In the genomic region with DNA sequence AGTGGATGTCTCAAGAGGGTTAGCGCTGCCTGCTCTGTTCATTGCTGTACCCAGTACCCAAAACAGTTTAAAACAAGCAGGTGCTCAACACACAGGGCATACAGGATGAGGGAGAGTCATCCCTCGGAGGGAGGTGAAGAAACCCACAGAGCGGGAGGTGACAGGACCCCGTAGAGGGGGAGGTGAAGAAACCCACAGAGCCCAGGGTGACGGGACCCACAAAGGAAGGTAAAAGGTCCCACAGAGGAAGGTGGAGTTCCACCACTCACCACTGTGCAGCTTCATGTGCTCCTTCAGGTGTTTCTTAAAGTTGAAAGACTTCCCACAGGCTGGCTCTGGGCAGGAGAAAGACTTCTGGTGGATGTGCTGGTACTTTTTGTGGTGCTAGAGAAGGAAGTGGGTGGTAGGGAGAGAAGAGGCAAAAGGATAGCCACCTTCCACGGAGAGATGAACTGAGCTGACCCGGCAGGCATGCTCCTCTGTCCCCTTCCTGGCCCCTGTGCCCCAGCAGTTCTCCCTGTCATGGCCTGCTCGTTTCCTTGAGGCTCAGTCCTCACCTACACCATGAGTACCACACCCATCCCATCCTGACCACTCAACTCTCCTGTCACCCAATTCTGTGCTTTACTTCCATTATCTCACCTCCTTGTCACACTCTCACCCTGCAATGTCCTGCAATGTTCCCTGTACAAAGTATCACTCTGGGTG, we compare ENCODE assay signal across 1 cellular context.
TF ChIP-seq lines count a peak whose summit lies in the region.

No MANE protein-coding gene starts in this region.

TF ChIP-seq in GM12891, 5 proteins besides CTCF, POLR2A, EP300 and RAD21:
- TF ChIP-seq PAX5 (IDR thresholded peaks at IDR 0.05; ENCODE audit: insufficient read depth, low read length, severe bottlenecking): no peak
- no peak for TF ChIP-seq POU2F2 (IDR thresholded peaks at IDR 0.05; ENCODE audit: low read depth, low read length)
- TF ChIP-seq SPI1 (IDR thresholded peaks at IDR 0.05; ENCODE audit: low read depth, low read length): no peak
- no peak for TF ChIP-seq TAF1 (IDR thresholded peaks at IDR 0.05; ENCODE audit: low read depth, low read length)
- TF ChIP-seq POLR2AphosphoS5 (IDR thresholded peaks at IDR 0.05; ENCODE audit: low read depth, low read length): no peak
